In genomic region chr12:53046655-53047220, GRCh38 we compare ENCODE assay signal across 8 cellular contexts. TPM values are rescaled to one million over a fixed set of nuclear protein-coding genes. Genes with fewer than 3 reads are reported as not detected.
DNase-seq lines count a peak whose midpoint lies in the region; ATAC-seq and TF ChIP-seq lines count a peak whose summit lies in the region.

No MANE protein-coding gene starts in this region.

- H3K4me1 Mint-ChIP-seq in activated CD4-positive, alpha-beta memory T cell treated with anti-CD3 and anti-CD28 coated beads for 36 hours (ENCODE audit: low read depth), result peaks cover 29% of the 10 kb centered on the region
- H3K4me1 Mint-ChIP-seq in mesothelial cell of epicardium, result peaks cover 65% of the 10 kb centered on the region
- H3K4me1 Mint-ChIP-seq in stimulated activated memory B cell treated with anti-CD40 and anti-IgM and Interleukin-4, amounts not matched to agents 10 μg/mL and 1 μg/mL and 100 μg/mL, for 72 hours, result peaks cover 16% of the 10 kb centered on the region

- intact Hi-C loops in activated CD4-positive, alpha-beta memory T cell treated with anti-CD3 and anti-CD28 coated beads for 36 hours (cut with micrococcal nuclease), result loop anchor here (1.0 to 2.0 kb wide), 2 partner anchors 8 to 40 kb away; partner anchors contain the start of gene EIF4B

- H3K27ac Mint-ChIP-seq in activated CD4-positive, alpha-beta memory T cell treated with anti-CD3 and anti-CD28 coated beads for 36 hours, result peak overlapping the region; percentile 49
- H3K27ac Mint-ChIP-seq in mesothelial cell of epicardium, result peak overlapping the region; percentile 100
- H3K27ac Mint-ChIP-seq in stimulated activated memory B cell treated with anti-CD40 and anti-IgM and Interleukin-4, amounts not matched to agents 10 μg/mL and 1 μg/mL and 100 μg/mL, for 72 hours, result peak overlapping the region; percentile 83

- peak overlapping the region; percentile 61 for H3K4me3 ChIP-seq in HFF-Myc (replicated peaks; ENCODE audit: low read depth, low read length)
- peak overlapping the region; percentile 69 for H3K4me3 ChIP-seq in epithelial cell of esophagus (ENCODE audit: low read length)

- H3K9me3 Mint-ChIP-seq in activated CD4-positive, alpha-beta memory T cell treated with anti-CD3 and anti-CD28 coated beads for 36 hours, result no peaks in the 10 kb centered on the region
- no peaks in the 10 kb centered on the region for H3K9me3 Mint-ChIP-seq in mesothelial cell of epicardium
- no peaks in the 10 kb centered on the region for H3K9me3 Mint-ChIP-seq in stimulated activated memory B cell treated with anti-CD40 and anti-IgM and Interleukin-4, amounts not matched to agents 10 μg/mL and 1 μg/mL and 100 μg/mL, for 72 hours

- CTCF ChIA-PET in activated CD4-positive, alpha-beta memory T cell treated with anti-CD3 and anti-CD28 coated beads for 36 hours (lab: Charles Lee), result interaction anchor here (1.0 to 5.8 kb wide), 15 partner anchors 9 to 376 kb away, joined by 3 to 34 read pairs (median 6); partner anchors contain the start of genes IGFBP6 and SOAT2

- DNase-seq in GM10266 (ENCODE audit: extremely low spot score), result peak; percentile 70
- DNase-seq in HFF-Myc (ENCODE audit: extremely low read depth, low read depth), result no peak
- peak; percentile 76 for DNase-seq in NCI-H146 treated with DMSO at 0.1 percent for 48 hours (lab: John Stamatoyannopoulos, UW; ENCODE audit: unreplicated experiment)
- peak; percentile 69 for DNase-seq in activated CD4-positive, alpha-beta memory T cell treated with anti-CD3 and anti-CD28 coated beads for 36 hours
- DNase-seq in epithelial cell of esophagus (ENCODE audit: low read depth), result peak; percentile 59
- peak in 1 of 2 experiments; percentile 78 for DNase-seq in mesothelial cell of epicardium (ENCODE audit: low spot score in 2 of 2, unreplicated experiment in 2 of 2)
- no peak for DNase-seq in DMS79 (lab: John Stamatoyannopoulos, UW)

- peak; percentile 50 for ATAC-seq in stimulated activated memory B cell treated with anti-CD40 and anti-IgM and Interleukin-4, amounts not matched to agents 10 μg/mL and 1 μg/mL and 100 μg/mL, for 72 hours

- POLR2A ChIA-PET in activated CD4-positive, alpha-beta memory T cell treated with anti-CD3 and anti-CD28 coated beads for 36 hours (lab: Charles Lee), result interaction anchor here (0.6 to 1.0 kb wide), 4 partner anchors 40 to 806 kb away, joined by 3 to 4 read pairs (median 3); partner anchors contain the start of genes EIF4B and TARBP2

- H3K27me3 Mint-ChIP-seq in activated CD4-positive, alpha-beta memory T cell treated with anti-CD3 and anti-CD28 coated beads for 36 hours, result no peaks in the 10 kb centered on the region
- H3K27me3 Mint-ChIP-seq in mesothelial cell of epicardium (ENCODE audit: low read depth), result no peaks in the 10 kb centered on the region
- no peaks in the 10 kb centered on the region for H3K27me3 Mint-ChIP-seq in stimulated activated memory B cell treated with anti-CD40 and anti-IgM and Interleukin-4, amounts not matched to agents 10 μg/mL and 1 μg/mL and 100 μg/mL, for 72 hours

- H3K36me3 Mint-ChIP-seq in activated CD4-positive, alpha-beta memory T cell treated with anti-CD3 and anti-CD28 coated beads for 36 hours, result peaks cover 3% of the 10 kb centered on the region
- no peaks in the 10 kb centered on the region for H3K36me3 Mint-ChIP-seq in mesothelial cell of epicardium
- H3K36me3 Mint-ChIP-seq in stimulated activated memory B cell treated with anti-CD40 and anti-IgM and Interleukin-4, amounts not matched to agents 10 μg/mL and 1 μg/mL and 100 μg/mL, for 72 hours, result peaks cover 11% of the 10 kb centered on the region

- H3K4me3 Mint-ChIP-seq in activated CD4-positive, alpha-beta memory T cell treated with anti-CD3 and anti-CD28 coated beads for 36 hours, result peak overlapping the region; percentile 80
- H3K4me3 Mint-ChIP-seq in mesothelial cell of epicardium, result peak overlapping the region; percentile 99
- peak overlapping the region; percentile 90 for H3K4me3 Mint-ChIP-seq in stimulated activated memory B cell treated with anti-CD40 and anti-IgM and Interleukin-4, amounts not matched to agents 10 μg/mL and 1 μg/mL and 100 μg/mL, for 72 hours

- TF ChIP-seq CTCF in GM10266 (IDR thresholded peaks at IDR 0.05; ENCODE audit: control insufficient read depth, insufficient read depth, low read depth, missing control alignments) (no peak), HFF-Myc (IDR thresholded peaks at IDR 0.05; ENCODE audit: low read depth, low read length, missing control alignments) (no peak), epithelial cell of esophagus (IDR thresholded peaks at IDR 0.05; ENCODE audit: insufficient read depth, low read depth, low read length, missing control alignments) (no peak), mesothelial cell of epicardium (IDR thresholded peaks at IDR 0.05; ENCODE audit: unreplicated experiment) (no peak)

RNA-seq across cellular contexts. Expression of gene TNS2, which starts 3.1 kb away (rescaled TPM):
- 1 to 10 TPM; 1.8 to 2.4 TPM for total RNA-seq in activated CD4-positive, alpha-beta memory T cell treated with anti-CD3 and anti-CD28 coated beads for 36 hours
- total RNA-seq in mesothelial cell of epicardium, result 78.8 to 91.7 TPM (median 86.4 TPM) in 3 replicates

RNA-seq across cellular contexts. Expression of gene SPRYD3, which starts 32.5 kb away (rescaled TPM):
- total RNA-seq in activated CD4-positive, alpha-beta memory T cell treated with anti-CD3 and anti-CD28 coated beads for 36 hours, result 10 to 100 TPM; 32.8 to 35.4 TPM
- total RNA-seq in mesothelial cell of epicardium, result 20.2 to 20.9 TPM (median 20.6 TPM) in 3 replicates

RNA-seq across cellular contexts. Expression of gene EIF4B, which starts 40.5 kb away (rescaled TPM):
- total RNA-seq in activated CD4-positive, alpha-beta memory T cell treated with anti-CD3 and anti-CD28 coated beads for 36 hours, result 100 to 1,000 TPM; 686 to 718 TPM
- total RNA-seq in mesothelial cell of epicardium, result 544 to 576 TPM (median 554 TPM) in 3 replicates

RNA-seq across cellular contexts. Expression of gene IGFBP6, which starts 50.7 kb away (rescaled TPM):
- 1 to 10 TPM; 4.1 to 4.9 TPM for total RNA-seq in activated CD4-positive, alpha-beta memory T cell treated with anti-CD3 and anti-CD28 coated beads for 36 hours
- 70.3 to 77.2 TPM (median 75.6 TPM) in 3 replicates for total RNA-seq in mesothelial cell of epicardium

RNA-seq across cellular contexts. Expression of gene SOAT2, which starts 56.5 kb away (rescaled TPM):
- total RNA-seq in activated CD4-positive, alpha-beta memory T cell treated with anti-CD3 and anti-CD28 coated beads for 36 hours, result 1 to 10 TPM; 1.1 to 1.5 TPM
- total RNA-seq in mesothelial cell of epicardium, result 0.13 to 0.40 TPM (median 0.20 TPM) in 3 replicates

Comparison
In these comparisons a context has a peak if more than half of its experiments do, and no peak if none do; other contexts are left out.
1. DNase-seq: peak in GM10266 (single experiment), NCI-H146 treated with DMSO at 0.1 percent for 48 hours (single experiment), activated CD4-positive, alpha-beta memory T cell treated with anti-CD3 and anti-CD28 coated beads for 36 hours (single experiment) and epithelial cell of esophagus (single experiment); none in HFF-Myc (single experiment) and DMS79 (single experiment).
2. H3K27ac Mint-ChIP-seq: peak in every context shown above with its lines; median percentile 100 in mesothelial cell of epicardium; 83 in stimulated activated memory B cell treated with anti-CD40 and anti-IgM and Interleukin-4, amounts not matched to agents 10 μg/mL and 1 μg/mL and 100 μg/mL, for 72 hours; 49 in activated CD4-positive, alpha-beta memory T cell treated with anti-CD3 and anti-CD28 coated beads for 36 hours.
3. RNA of gene TNS2, which starts 3.1 kb away (total RNA-seq): 78.8 to 91.7 TPM in mesothelial cell of epicardium; 1.8 to 2.4 TPM in activated CD4-positive, alpha-beta memory T cell treated with anti-CD3 and anti-CD28 coated beads for 36 hours; every median in the first group is over 10 times any median in the second.
4. Peak in every context shown above with its lines, with median percentiles within 50 percentile points of each other: H3K4me3 Mint-ChIP-seq.